Comparison of ENCODE assay signal across 11 cellular contexts in genomic region chr22:39534092-39534506, GRCh38. TPM values are rescaled to one million over a fixed set of nuclear protein-coding genes. Genes with fewer than 3 reads are reported as not detected.
DNase-seq lines count a peak whose midpoint lies in the region; TF ChIP-seq lines count a peak whose summit lies in the region.
"Had no signal": no experiment of that assay in that cellular context is flagged by ENCODE, and none has a peak within 500 bp of the region (broad histone marks: within the 10 kb centered on the region; RNA-seq: fewer than 3 reads in every experiment).

No MANE protein-coding gene starts in this region.

- 69% methylated on average over 10 of the region's 12 CpGs for WGBS in mammary epithelial cell (ENCODE audit: low coverage, missing lambda C conversion rate)
- 74 to 78% methylated on average over 8 to 12 of the region's 12 CpGs for WGBS in transverse colon (ENCODE audit: low coverage in 1 of 2), 2 donors
- WGBS in thyroid gland, 2 donors: 81 to 83% methylated on average over 12 of the region's 12 CpGs

- TF ChIP-seq CTCF in mammary epithelial cell (conservative IDR thresholded peaks at IDR 0.05 in 1 of 2, IDR thresholded peaks at IDR 0.05 in 1 of 2; ENCODE audit: extremely low read depth in 1 of 2, insufficient read depth in 1 of 2, low read depth in 1 of 2, low read length in 2 of 2): no peak
- TF ChIP-seq CTCF in MCF 10A (IDR thresholded peaks at IDR 0.05; ENCODE audit: unreplicated experiment): no peak
- no peak for TF ChIP-seq CTCF in glutamatergic neuron (IDR thresholded peaks at IDR 0.05; ENCODE audit: partially characterized antibody, unreplicated experiment)
- no peak for TF ChIP-seq CTCF in transverse colon (IDR thresholded peaks at IDR 0.05)
- no peak for TF ChIP-seq CTCF in brain microvascular endothelial cell (IDR thresholded peaks at IDR 0.05; ENCODE audit: low read depth, low read length, missing control alignments)
- TF ChIP-seq CTCF in colonic mucosa (IDR thresholded peaks at IDR 0.05): no peak
- TF ChIP-seq CTCF in thyroid gland (IDR thresholded peaks at IDR 0.05): no peak

- POLR2A ChIA-PET in MCF 10A (lab: Yijun Ruan, JAX): interaction anchor here (0.6 to 2.7 kb wide), 13 partner anchors 10 to 814 kb away, joined by 3 to 28 read pairs (median 4); partner anchors contain the start of genes ADSL, ATF4 and TNRC6B

- no peak overlapping the region for H3K27ac Mint-ChIP-seq in MCF 10A (ENCODE audit: low read depth, unreplicated experiment)
- peak overlapping the region; percentile 76 for H3K27ac Mint-ChIP-seq in glutamatergic neuron (ENCODE audit: unreplicated experiment)

- H3K4me1 ChIP-seq in mammary epithelial cell (ENCODE audit: insufficient read depth, low read length) (peaks cover 26% of the 10 kb centered on the region), transverse colon (peaks cover 21 to 37% (median 28%) of the 10 kb centered on the region in 4 donors), colonic mucosa (peaks cover 21% of the 10 kb centered on the region), thyroid gland (peaks cover 22 to 34% of the 10 kb centered on the region in 2 donors)

- H3K4me3 Mint-ChIP-seq in MCF 10A (ENCODE audit: unreplicated experiment) (no peak overlapping the region), glutamatergic neuron (ENCODE audit: unreplicated experiment) (peak overlapping the region; percentile 61)

- TF ChIP-seq POLR2A in transverse colon (IDR thresholded peaks at IDR 0.05) (no peak), thyroid gland (IDR thresholded peaks at IDR 0.05) (no peak)

- H3K9ac ChIP-seq in mammary epithelial cell (ENCODE audit: insufficient read depth, low read length) (no peak overlapping the region), SK-N-MC (ENCODE audit: insufficient read length) (no peak overlapping the region), colonic mucosa (ENCODE audit: low read depth in 2 of 2, low read length in 2 of 2) (peak overlapping the region in 1 of 2 donors; percentile 16)

- peaks cover 7% of the 10 kb centered on the region for H3K36me3 ChIP-seq in mammary epithelial cell (ENCODE audit: insufficient read depth, low read length)
- H3K36me3 ChIP-seq in SK-N-MC (ENCODE audit: insufficient read depth, low read length): peaks cover 17% of the 10 kb centered on the region
- no peaks in the 10 kb centered on the region for H3K36me3 ChIP-seq in transverse colon
- peaks cover 9% of the 10 kb centered on the region for H3K36me3 ChIP-seq in brain microvascular endothelial cell (replicated peaks)
- H3K36me3 ChIP-seq in colonic mucosa: no peaks in the 10 kb centered on the region
- H3K36me3 ChIP-seq in thyroid gland: peaks cover 0 to 9% of the 10 kb centered on the region in 2 donors

- H3K27ac ChIP-seq in mammary epithelial cell (ENCODE audit: insufficient read depth, low read depth, low read length) (no peak overlapping the region), SK-N-MC (0 out of 2 replicates have a peak overlapping the region, but pooled peaks have one; percentile 23), transverse colon (peak overlapping the region in 3 of 4 donors; percentile 6 to 22 (median 22)), brain microvascular endothelial cell (no peak overlapping the region), colonic mucosa (no peak overlapping the region), thyroid gland (peak overlapping the region in 1 of 3 donors; percentile 40)

- in situ Hi-C loops in mammary epithelial cell (cut with MboI; ENCODE audit: low sequenced_read_pairs in 2 of 2): loop anchor here (10.0 to 25.0 kb wide), 3 partner anchors 653 to 831 kb away; partner anchors contain the start of genes ADSL (in 1 of the 2) and TNRC6B (in 1 of the 2)
- in situ Hi-C loops in transverse colon (cut with MboI; ENCODE audit: low pct_ligation_motif_present in 1 of 4, low pct_unique_long_range_greater_than_20kb in 1 of 4, low sequenced_read_pairs in 3 of 4): loop anchor here (5.0 to 25.0 kb wide), 5 partner anchors 42 to 828 kb away; partner anchors contain the start of genes SGSM3 (in 3 of the 4), ADSL (in 1 of the 4) and CBX7 (in 1 of the 4)
- in situ Hi-C loops in brain microvascular endothelial cell (cut with HindIII; ENCODE audit: low pct_ligation_motif_present, low sequenced_read_pairs): no loop called here

- peak overlapping the region; percentile 84 for H2AFZ ChIP-seq in mammary epithelial cell (ENCODE audit: low read depth, low read length)

- dilution Hi-C loops in mammary epithelial cell (cut with HindIII; ENCODE audit: low sequenced_read_pairs): no loop called here

- H3K36me3 Mint-ChIP-seq in MCF 10A (ENCODE audit: insufficient read depth, unreplicated experiment) (peaks cover 31% of the 10 kb centered on the region), glutamatergic neuron (ENCODE audit: unreplicated experiment) (no peaks in the 10 kb centered on the region)

- H3K4me1 Mint-ChIP-seq in MCF 10A (ENCODE audit: insufficient read depth, unreplicated experiment): peaks cover 28% of the 10 kb centered on the region
- peaks cover 28% of the 10 kb centered on the region for H3K4me1 Mint-ChIP-seq in glutamatergic neuron (ENCODE audit: low read depth, unreplicated experiment)

- CTCF ChIA-PET in mammary epithelial cell (lab: Charles Lee; ENCODE audit: low non-redundant PET) (interaction anchor here (0.6 to 0.7 kb wide), 2 partner anchors 400 to 517 kb away, joined by 3 to 4 read pairs; no protein-coding TSS in a partner anchor), MCF 10A (lab: Yijun Ruan, JAX) (interaction anchor here (0.6 to 26.5 kb wide), 28 partner anchors 11 to 1195 kb away, joined by 3 to 471 read pairs (median 4); partner anchors contain the start of gene ADSL)

- intact Hi-C loops in mammary epithelial cell (cut with micrococcal nuclease): loop anchor here (1.0 to 10.0 kb wide), 5 partner anchors 274 to 658 kb away; no protein-coding TSS in a partner anchor
- intact Hi-C loops in MCF 10A (cut with micrococcal nuclease): loop anchor here (1.0 to 5.0 kb wide), 5 partner anchors 465 to 813 kb away; partner anchors contain the start of genes ADSL and TNRC6B
- intact Hi-C loops in transverse colon (cut with DNase I; ENCODE audit: low total_unique reads): no loop called here
- intact Hi-C loops in colonic mucosa (cut with DNase I): loop anchor here (2.0 to 10.0 kb wide), 2 partner anchors 491 to 811 kb away; partner anchors contain the start of gene ADSL
- intact Hi-C loops in thyroid gland (cut with DNase I): loop anchor here (5.0 kb wide), 1 partner anchor 813 kb away; the partner anchor contains the start of gene ADSL

- no peaks in the 10 kb centered on the region for H3K9me3 Mint-ChIP-seq in MCF 10A (ENCODE audit: unreplicated experiment)
- peaks cover 10% of the 10 kb centered on the region for H3K9me3 Mint-ChIP-seq in glutamatergic neuron (ENCODE audit: unreplicated experiment)
- H3K9me3 Mint-ChIP-seq: activated naive CD4-positive, alpha-beta T cell treated with anti-CD3 and anti-CD28 coated beads, Interleukin-2, amount 50 U/mL, for 72 hours had no signal

- no peak overlapping the region for H3K4me2 ChIP-seq in mammary epithelial cell (ENCODE audit: insufficient read depth, low read depth, low read length)

- peaks cover 33% of the 10 kb centered on the region for H3K79me2 ChIP-seq in mammary epithelial cell (ENCODE audit: insufficient read depth, low read length)

- H4K20me1 ChIP-seq in mammary epithelial cell (ENCODE audit: insufficient read depth, low read length): no peaks in the 10 kb centered on the region

- no peaks in the 10 kb centered on the region for H3K27me3 Mint-ChIP-seq in MCF 10A (ENCODE audit: insufficient read depth, unreplicated experiment)
- H3K27me3 Mint-ChIP-seq in glutamatergic neuron (ENCODE audit: unreplicated experiment): peaks cover 9% of the 10 kb centered on the region

- H3K27me3 ChIP-seq in mammary epithelial cell (ENCODE audit: insufficient read depth, low read length) (no peaks in the 10 kb centered on the region), transverse colon (no peaks in the 10 kb centered on the region), brain microvascular endothelial cell (replicated peaks) (no peaks in the 10 kb centered on the region), colonic mucosa (no peaks in the 10 kb centered on the region), thyroid gland (no peaks in the 10 kb centered on the region)
- H3K27me3 ChIP-seq: BE2C had no signal

- DNase-seq in mammary epithelial cell: no peak
- no peak for DNase-seq in MCF 10A (ENCODE audit: unreplicated experiment)
- DNase-seq in SK-N-MC (ENCODE audit: low read depth, low spot score): no peak
- DNase-seq in glutamatergic neuron: no peak
- no peak for DNase-seq in transverse colon
- no peak for DNase-seq in brain microvascular endothelial cell
- no peak for DNase-seq in colonic mucosa
- no peak for DNase-seq in thyroid gland
- DNase-seq: NCI-H1436 treated with DMSO at 0.1 percent for 48 hours had no signal

- no peak for TF ChIP-seq EP300 in transverse colon (IDR thresholded peaks at IDR 0.05; ENCODE audit: low read depth)

- no TSS peak for BruUV-seq in mammary epithelial cell (replicated peaks; lab: Mats Ljungman, UMichigan)
- BruUV-seq in MCF 10A (replicated peaks; lab: Mats Ljungman, UMichigan): no TSS peak

- H3K9me3 ChIP-seq in mammary epithelial cell (replicated peaks; ENCODE audit: insufficient read depth, low read length) (no peaks in the 10 kb centered on the region), SK-N-MC (ENCODE audit: low read depth, low read length) (no peaks in the 10 kb centered on the region), transverse colon (no peaks in the 10 kb centered on the region), colonic mucosa (no peaks in the 10 kb centered on the region), thyroid gland (no peaks in the 10 kb centered on the region)
- H3K9me3 ChIP-seq: BE2C had no signal

- no peak overlapping the region for H3K4me3 ChIP-seq in mammary epithelial cell (replicated peaks in 1 of 3; ENCODE audit: insufficient read depth in 1 of 3, low read depth in 2 of 3, low read length in 3 of 3)
- no peak overlapping the region for H3K4me3 ChIP-seq in SK-N-MC
- no peak overlapping the region for H3K4me3 ChIP-seq in transverse colon
- H3K4me3 ChIP-seq in brain microvascular endothelial cell (ENCODE audit: low read depth, low read length): no peak overlapping the region
- H3K4me3 ChIP-seq in colonic mucosa: no peak overlapping the region
- H3K4me3 ChIP-seq in thyroid gland (replicated peaks in 1 of 3): no peak overlapping the region

RNA-seq across cellular contexts. Expression of gene RPS19BP1, which starts 1.6 kb away (rescaled TPM):
- 10 to 100 TPM; 35.7 to 81.3 TPM for total RNA-seq in mammary epithelial cell
- polyA plus RNA-seq in mammary epithelial cell: 89.0 TPM
- 12.5 TPM for polyA minus RNA-seq in mammary epithelial cell
- 104 and 106 TPM in 2 replicates for total RNA-seq in MCF 10A (2022)
- 59.6 TPM for total RNA-seq in glutamatergic neuron (ENCODE audit: unreplicated experiment)
- total RNA-seq in transverse colon: 100 to 1,000 TPM in 2 of 4 donors, 10 to 100 TPM in 2; 20.5 to 153 (median 97.8) TPM
- 100 to 1,000 TPM in 1 of 2 donors, 10 to 100 TPM in 1; 61.4 to 111 TPM for total RNA-seq in colonic mucosa
- 100 to 1,000 TPM; 120 to 243 (median 171) TPM for total RNA-seq in thyroid gland

RNA-seq across cellular contexts. Expression of gene ATF4, which starts 13.7 kb away (rescaled TPM):
- total RNA-seq in mammary epithelial cell: 100 to 1,000 TPM; 598 to 653 TPM
- 904 TPM for polyA plus RNA-seq in mammary epithelial cell
- 327 TPM for polyA minus RNA-seq in mammary epithelial cell
- 717 and 764 TPM in 2 replicates for total RNA-seq in MCF 10A (2022)
- total RNA-seq in glutamatergic neuron (ENCODE audit: unreplicated experiment): 509 TPM
- total RNA-seq in transverse colon: 100 to 1,000 TPM; 262 to 566 (median 339) TPM
- total RNA-seq in colonic mucosa: 100 to 1,000 TPM; 279 to 302 TPM
- total RNA-seq in thyroid gland: 100 to 1,000 TPM; 173 to 273 (median 210) TPM

RNA-seq across cellular contexts. Expression of gene MIEF1, which starts 32.0 kb away (rescaled TPM):
- 10 to 100 TPM; 36.8 to 36.9 TPM for total RNA-seq in mammary epithelial cell
- 25.6 TPM for polyA plus RNA-seq in mammary epithelial cell
- polyA minus RNA-seq in mammary epithelial cell: 40.2 TPM
- total RNA-seq in MCF 10A (2022): 37.0 and 40.2 TPM in 2 replicates
- 40.0 TPM for total RNA-seq in glutamatergic neuron (ENCODE audit: unreplicated experiment)
- total RNA-seq in transverse colon: 10 to 100 TPM; 11.5 to 31.0 (median 25.6) TPM
- total RNA-seq in colonic mucosa: 10 to 100 TPM; 28.6 to 36.6 TPM
- total RNA-seq in thyroid gland: 10 to 100 TPM; 21.4 to 30.5 (median 26.7) TPM

RNA-seq across cellular contexts. Expression of gene CACNA1I, which starts 36.5 kb away (rescaled TPM):
- total RNA-seq in mammary epithelial cell: under 1 TPM in 1 of 2 donors, not detected in 1; under 0.01 TPM
- 0.01 TPM for polyA plus RNA-seq in mammary epithelial cell
- not detected for polyA minus RNA-seq in mammary epithelial cell
- 0.02 TPM in 2 replicates for total RNA-seq in MCF 10A (2022)
- 0.12 TPM for total RNA-seq in glutamatergic neuron (ENCODE audit: unreplicated experiment)
- total RNA-seq in transverse colon: 1 to 10 TPM in 2 of 4 donors, under 1 TPM in 2; 0.14 to 1.1 (median 0.66) TPM
- 1 to 10 TPM in 1 of 2 donors, under 1 TPM in 1; 0.69 to 1.0 TPM for total RNA-seq in colonic mucosa
- 10 to 100 TPM in 1 of 4 donors, 1 to 10 TPM in 3; 3.7 to 10.7 (median 6.4) TPM for total RNA-seq in thyroid gland

Comparison
In these comparisons a context has a peak if more than half of its experiments do, and no peak if none do; other contexts are left out.
1. H3K27ac ChIP-seq: peak in SK-N-MC (single experiment) and transverse colon (3 of 4); none in mammary epithelial cell (single experiment), brain microvascular endothelial cell (single experiment) and colonic mucosa (single experiment).